ENCODE assay signal across 14 cellular contexts in genomic region chr2:6312377-6312776, GRCh38.
A peak's percentile ranks its signal among the peaks of the same experiment; 100 is the strongest.
DNase-seq lines count a peak whose midpoint lies in the region; ATAC-seq and TF ChIP-seq lines count a peak whose summit lies in the region.
"Had no signal": no experiment of that assay in that cellular context is flagged by ENCODE, and none has a peak within 500 bp of the region (broad histone marks: within the 10 kb centered on the region; RNA-seq: fewer than 3 reads in every experiment).

No MANE protein-coding gene starts in this region.

- no peak overlapping the region for H2AFZ ChIP-seq in Karpas-422 (ENCODE audit: low read length)

- peaks cover 3 to 11% (median 6%) of the 10 kb centered on the region in 5 experiments for H3K9me3 Mint-ChIP-seq in brain
- H3K9me3 Mint-ChIP-seq in nephron progenitor cell = peaks cover 17% of the 10 kb centered on the region

- no peaks in the 10 kb centered on the region for H3K36me3 ChIP-seq in Karpas-422 (ENCODE audit: insufficient read depth, low read length)

- no peaks in the 10 kb centered on the region for H3K27me3 ChIP-seq in Karpas-422 (ENCODE audit: low read length)

- H3K36me3 Mint-ChIP-seq in brain = peaks cover 4% of the 10 kb centered on the region
- H3K36me3 Mint-ChIP-seq in nephron progenitor cell (ENCODE audit: low read depth) = no peaks in the 10 kb centered on the region
- H3K36me3 Mint-ChIP-seq: CD14-positive monocyte; CD8-positive, alpha-beta T cell had no signal

- H3K4me3 Mint-ChIP-seq in brain (peak overlapping the region in 1 of 5 experiments; percentile 49), nephron progenitor cell (peak overlapping the region; percentile 63)
- H3K4me3 Mint-ChIP-seq: CD14-positive monocyte; CD8-positive, alpha-beta T cell had no signal

- peak; percentile 40 for DNase-seq in A172 (ENCODE audit: low spot score)
- DNase-seq in Karpas-422 = no peak
- peak; percentile 13 for DNase-seq in nephron progenitor cell
- DNase-seq in kidney tubule cell (ENCODE audit: low spot score) = no peak
- no peak for DNase-seq in SHP77 treated with DMSO at 0.1 percent for 48 hours (lab: John Stamatoyannopoulos, UW)
- DNase-seq: CD8-positive, alpha-beta T cell; COR-L47; DND-41; GDM1; H7; IMR-90 had no signal

- no peak overlapping the region for H3K4me2 ChIP-seq in Karpas-422 (ENCODE audit: low read depth, low read length, poor library complexity, severe bottlenecking)

- H3K27ac Mint-ChIP-seq in brain = peak overlapping the region in 3 of 5 experiments; percentile 52 to 97 (median 89)
- H3K27ac Mint-ChIP-seq in nephron progenitor cell = no peak overlapping the region
- H3K27ac Mint-ChIP-seq: CD14-positive monocyte; CD8-positive, alpha-beta T cell had no signal

- no peak for ATAC-seq in GM18907 (IDR thresholded peaks at IDR 0.05; ENCODE audit: unreplicated experiment)
- ATAC-seq: CD8-positive, alpha-beta T cell had no signal

- no peak for TF ChIP-seq CTCF in brain (conservative IDR thresholded peaks at IDR 0.05)
- TF ChIP-seq CTCF in nephron progenitor cell (IDR thresholded peaks at IDR 0.05) = no peak

- no peaks in the 10 kb centered on the region for H3K27me3 Mint-ChIP-seq in brain
- H3K27me3 Mint-ChIP-seq in nephron progenitor cell (ENCODE audit: low read depth, poor library complexity) = peaks cover 3% of the 10 kb centered on the region

- H3K9ac ChIP-seq in Karpas-422 (ENCODE audit: low read length) = no peak overlapping the region

- H3K9me3 ChIP-seq in Karpas-422 (ENCODE audit: low read length) = no peaks in the 10 kb centered on the region

- H3K79me2 ChIP-seq in Karpas-422 (ENCODE audit: low read length) = no peaks in the 10 kb centered on the region

- peak overlapping the region; percentile 99; the same call in 1 of the 2 replicates for H3K27ac ChIP-seq in Karpas-422 (ENCODE audit: low read length)

- H3K9me2 ChIP-seq in Karpas-422 (replicated peaks; ENCODE audit: insufficient read depth, low read length) = no peaks in the 10 kb centered on the region

- H3K4me3 ChIP-seq in Karpas-422 (ENCODE audit: low read length) = no peak overlapping the region

- peaks cover 88% of the 10 kb centered on the region for H3K4me1 Mint-ChIP-seq in brain
- peaks cover 47% of the 10 kb centered on the region for H3K4me1 Mint-ChIP-seq in nephron progenitor cell
- H3K4me1 Mint-ChIP-seq: CD14-positive monocyte had no signal

- no peaks in the 10 kb centered on the region for H4K20me1 ChIP-seq in Karpas-422 (ENCODE audit: insufficient read depth, low read depth, low read length)

- H3K4me1 ChIP-seq in Karpas-422 (ENCODE audit: low read length) = peaks cover 81% of the 10 kb centered on the region

Comparison
In these comparisons a context has a peak if more than half of its experiments do, and no peak if none do; other contexts are left out.
1. DNase-seq: peak in A172 (single experiment) and nephron progenitor cell (single experiment); none in Karpas-422 (single experiment), kidney tubule cell (single experiment) and SHP77 treated with DMSO at 0.1 percent for 48 hours (single experiment).